ENCODE assay signal across 8 cellular contexts in the genomic region with DNA sequence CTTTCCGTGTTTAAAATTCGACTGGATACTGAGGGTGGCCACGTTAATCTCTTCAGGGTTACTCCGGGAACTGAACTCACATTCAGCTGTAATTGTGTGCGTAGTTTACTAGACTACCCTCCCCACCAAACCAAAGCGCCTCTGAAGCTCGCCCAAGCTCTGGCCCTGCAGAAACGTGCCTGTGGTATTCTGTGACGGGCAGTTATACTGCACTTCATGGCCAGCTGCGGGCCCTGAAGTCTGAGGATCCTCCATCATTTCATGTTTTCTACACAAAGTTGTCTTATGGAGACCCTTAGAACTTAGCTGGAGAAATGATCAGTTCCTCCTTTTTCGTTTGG. TPM values are rescaled to one million over a fixed set of nuclear protein-coding genes. Genes with fewer than 3 reads are reported as not detected.
DNase-seq lines count a peak whose midpoint lies in the region; ATAC-seq and TF ChIP-seq lines count a peak whose summit lies in the region.

No MANE protein-coding gene starts in this region.

- H3K9me3 ChIP-seq in cardiac muscle cell (ENCODE audit: low read depth): no peaks in the 10 kb centered on the region
- H3K9me3 ChIP-seq in PC-3 (ENCODE audit: low read length): no peaks in the 10 kb centered on the region

- H3K27me3 ChIP-seq in cardiac muscle cell (no peaks in the 10 kb centered on the region), PC-3 (ENCODE audit: low read length) (no peaks in the 10 kb centered on the region; the same call in 1 of the 2 replicates)

- peak overlapping the region; percentile 84 for H3K9ac ChIP-seq in PC-3 (ENCODE audit: low read length)

- POLR2A ChIA-PET in PC-3 (lab: Charles Lee; ENCODE audit: unreplicated experiment): interaction anchor here (0.6 kb wide), 2 partner anchors 14 to 30 kb away, joined by 4 to 21 read pairs; no protein-coding TSS in a partner anchor

- peak overlapping the region; percentile 98 for H2AFZ ChIP-seq in PC-3 (ENCODE audit: low read length)

- H3K4me2 ChIP-seq in PC-3 (ENCODE audit: low read length): peak overlapping the region; percentile 85

- no peaks in the 10 kb centered on the region for H3F3A ChIP-seq in PC-3 (ENCODE audit: low read length, unreplicated experiment)

- BruUV-seq in PC-3 (replicated peaks; lab: Mats Ljungman, UMichigan): no TSS peak

- ATAC-seq in left ventricle myocardium superior: no peak
- peak; percentile 31 for ATAC-seq in PC-3
- peak; percentile 22 for ATAC-seq in omental fat pad (ENCODE audit: low FRiP score)
- ATAC-seq in GM19035 (IDR thresholded peaks at IDR 0.05; ENCODE audit: unreplicated experiment): no peak

- peaks cover 19% of the 10 kb centered on the region for H3K9me3 Mint-ChIP-seq in endothelial cell (ENCODE audit: unreplicated experiment)

- H4K20me1 ChIP-seq in PC-3 (ENCODE audit: low read length): no peaks in the 10 kb centered on the region

- peak overlapping the region; percentile 94 for H3K4me3 Mint-ChIP-seq in endothelial cell (ENCODE audit: unreplicated experiment)

- H3K36me3 Mint-ChIP-seq in endothelial cell (ENCODE audit: low read depth, unreplicated experiment): peaks cover 38% of the 10 kb centered on the region

- H3K4me1 ChIP-seq in cardiac muscle cell (ENCODE audit: low read depth) (peaks cover 4% of the 10 kb centered on the region), PC-3 (ENCODE audit: insufficient read depth, low read length) (peaks cover 13% of the 10 kb centered on the region; the same call in 1 of the 2 replicates)

- H3K9me2 ChIP-seq in PC-3 (replicated peaks; ENCODE audit: low read length): no peaks in the 10 kb centered on the region

- intact Hi-C loops in left ventricle myocardium superior (cut with micrococcal nuclease) (no loop called here), PC-3 (cut with micrococcal nuclease) (loop anchor here (1.0 kb wide), 1 partner anchor 31 kb away; a partner anchor contains a TSS)

- H3K4me1 Mint-ChIP-seq in endothelial cell (ENCODE audit: unreplicated experiment): peaks cover 12% of the 10 kb centered on the region

- TF ChIP-seq CTCF in cardiac muscle cell (IDR thresholded peaks at IDR 0.05; ENCODE audit: low read depth, low read length) (no peak), PC-3 (conservative IDR thresholded peaks at IDR 0.05; ENCODE audit: low read depth, low read length) (no peak), endothelial cell (IDR thresholded peaks at IDR 0.05; ENCODE audit: unreplicated experiment) (no peak), omental fat pad (IDR thresholded peaks at IDR 0.05) (no peak)

- CTCF ChIA-PET in PC-3 (lab: Charles Lee): no interaction called here

- H3K27ac ChIP-seq in cardiac muscle cell (peak overlapping the region; percentile 1), PC-3 (ENCODE audit: low read length) (no peak overlapping the region)

- peaks cover 56% of the 10 kb centered on the region for H3K79me2 ChIP-seq in PC-3 (ENCODE audit: low read length)

- peak overlapping the region; percentile 67 for H3K4me3 ChIP-seq in cardiac muscle cell
- peak overlapping the region; percentile 76 for H3K4me3 ChIP-seq in PC-3 (ENCODE audit: low read length)

- H3K36me3 ChIP-seq in cardiac muscle cell (peaks cover 3% of the 10 kb centered on the region), PC-3 (ENCODE audit: low read depth, low read length) (peaks cover 36% of the 10 kb centered on the region)

- H3K27me3 Mint-ChIP-seq in endothelial cell (ENCODE audit: unreplicated experiment): peaks cover 2% of the 10 kb centered on the region

- H3K27ac Mint-ChIP-seq in endothelial cell (ENCODE audit: unreplicated experiment): peak overlapping the region; percentile 0

- peak in 1 of 2 donors; percentile 12 for DNase-seq in cardiac muscle cell (ENCODE audit: low read depth in 1 of 2, low spot score in 1 of 2)
- DNase-seq in left ventricle myocardium superior: no peak
- peak; percentile 21 for DNase-seq in PC-3
- no peak for DNase-seq in endothelial cell (ENCODE audit: low spot score)
- no peak for DNase-seq in omental fat pad (ENCODE audit: low spot score)
- DNase-seq in NK-92 (lab: John Stamatoyannopoulos, UW; ENCODE audit: unreplicated experiment): no peak
- no peak for DNase-seq in NCI-H1930 (lab: John Stamatoyannopoulos, UW)

RNA-seq across cellular contexts. Expression of a gene that starts 0.7 kb away (rescaled TPM):
- 5.2 and 18.5 TPM in 2 replicates for total RNA-seq in cardiac muscle cell
- 5.0 and 6.1 TPM in 2 replicates for polyA plus RNA-seq in cardiac muscle cell
- 4.7 TPM for total RNA-seq in left ventricle myocardium superior
- total RNA-seq in PC-3 (2014; rRNA removed): 30.2 and 39.2 TPM in 2 replicates
- total RNA-seq in endothelial cell (ENCODE audit: unreplicated experiment): 13.5 TPM
- total RNA-seq in omental fat pad: 10 to 100 TPM in 3 of 4 donors, 1 to 10 TPM in 1; 8.4 to 25.5 (median 13.1) TPM

RNA-seq across cellular contexts. Expression of a gene that starts 30.7 kb away (rescaled TPM):
- total RNA-seq in cardiac muscle cell: 6.6 and 13.3 TPM in 2 replicates
- polyA plus RNA-seq in cardiac muscle cell: 8.2 and 10.1 TPM in 2 replicates
- 13.9 TPM for total RNA-seq in left ventricle myocardium superior
- 5.9 and 8.6 TPM in 2 replicates for total RNA-seq in PC-3 (2014; rRNA removed)
- 8.3 TPM for total RNA-seq in endothelial cell (ENCODE audit: unreplicated experiment)
- 10 to 100 TPM in 1 of 4 donors, 1 to 10 TPM in 3; 4.7 to 17.0 (median 7.3) TPM for total RNA-seq in omental fat pad

RNA-seq across cellular contexts. Expression of a gene that starts 50.5 kb away (rescaled TPM):
- total RNA-seq in cardiac muscle cell (18.4 and 29.2 TPM in 2 replicates), left ventricle myocardium superior (20.4 TPM), PC-3 (2014; rRNA removed) (3.2 and 12.9 TPM in 2 replicates), endothelial cell (ENCODE audit: unreplicated experiment) (34.8 TPM), omental fat pad (10 to 100 TPM; 14.5 to 29.2 (median 22.5) TPM)
- polyA plus RNA-seq in cardiac muscle cell: 22.5 and 31.5 TPM in 2 replicates

Comparison
In these comparisons a context has a peak if more than half of its experiments do, and no peak if none do; other contexts are left out.
1. ATAC-seq: peak in PC-3 (single experiment) and omental fat pad (single experiment); none in left ventricle myocardium superior (single experiment) and GM19035 (single experiment).